1 cellular context compared by ENCODE assay signal in the genomic region with DNA sequence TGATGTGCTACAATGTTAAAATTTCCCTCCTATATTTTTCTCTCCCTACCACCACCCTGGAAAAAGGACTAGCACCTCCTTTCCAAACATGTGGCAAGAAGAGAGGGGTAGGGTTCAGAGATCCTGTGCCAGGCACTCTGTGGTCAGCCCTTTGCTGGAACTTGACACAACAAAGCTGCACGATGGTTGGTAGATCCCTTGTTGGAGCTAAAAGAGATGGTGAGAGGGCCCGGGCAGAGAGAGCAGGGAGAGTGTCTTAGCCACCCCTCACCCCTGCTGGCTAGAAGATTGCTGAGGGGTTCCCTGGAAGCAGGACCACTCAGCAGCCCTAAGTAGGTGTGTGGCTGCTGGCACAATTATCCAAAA.
TF ChIP-seq lines count a peak whose summit lies in the region.

No MANE protein-coding gene starts in this region.

TF ChIP-seq in H1, 55 proteins besides CTCF, POLR2A, EP300 and RAD21:
- TF ChIP-seq FOSL1 (IDR thresholded peaks at IDR 0.05; ENCODE audit: insufficient read depth, low read depth, low read length) (no peak), TAF1 (IDR thresholded peaks at IDR 0.05; ENCODE audit: low read depth, low read length) (no peak), NRF1 (IDR thresholded peaks at IDR 0.05; ENCODE audit: low read depth, low read length) (no peak), CTBP2 (IDR thresholded peaks at IDR 0.05; ENCODE audit: borderline replicate concordance, insufficient read depth, insufficient read length, low read length) (no peak), HDAC2 (IDR thresholded peaks at IDR 0.05; ENCODE audit: borderline replicate concordance in 1 of 2, low read depth in 2 of 2, low read length in 2 of 2) (no peak), TEAD4 (IDR thresholded peaks at IDR 0.05; ENCODE audit: low read depth, low read length) (no peak), MAFK (IDR thresholded peaks at IDR 0.05; ENCODE audit: low read depth, low read length) (no peak), SRF (IDR thresholded peaks at IDR 0.05; ENCODE audit: low read depth, low read length) (no peak), SAP30 (IDR thresholded peaks at IDR 0.05; ENCODE audit: insufficient read depth, insufficient replicate concordance, low read length) (no peak), RBBP5 (IDR thresholded peaks at IDR 0.05; ENCODE audit: borderline replicate concordance, low read depth, low read length) (no peak), TCF12 (IDR thresholded peaks at IDR 0.05; ENCODE audit: low read depth, low read length) (no peak)
- TF ChIP-seq, protein P1, sequence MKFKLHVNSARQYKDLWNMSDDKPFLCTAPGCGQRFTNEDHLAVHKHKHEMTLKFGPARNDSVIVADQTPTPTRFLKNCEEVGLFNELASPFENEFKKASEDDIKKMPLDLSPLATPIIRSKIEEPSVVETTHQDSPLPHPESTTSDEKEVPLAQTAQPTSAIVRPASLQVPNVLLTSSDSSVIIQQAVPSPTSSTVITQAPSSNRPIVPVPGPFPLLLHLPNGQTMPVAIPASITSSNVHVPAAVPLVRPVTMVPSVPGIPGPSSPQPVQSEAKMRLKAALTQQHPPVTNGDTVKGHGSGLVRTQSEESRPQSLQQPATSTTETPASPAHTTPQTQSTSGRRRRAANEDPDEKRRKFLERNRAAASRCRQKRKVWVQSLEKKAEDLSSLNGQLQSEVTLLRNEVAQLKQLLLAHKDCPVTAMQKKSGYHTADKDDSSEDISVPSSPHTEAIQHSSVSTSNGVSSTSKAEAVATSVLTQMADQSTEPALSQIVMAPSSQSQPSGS (IDR thresholded peaks at IDR 0.05; ENCODE audit: low read length): no peak
TF ChIP-seq in H1: peak in this region for 0.
